ENCODE assay signal across 8 cellular contexts in the genomic region with DNA sequence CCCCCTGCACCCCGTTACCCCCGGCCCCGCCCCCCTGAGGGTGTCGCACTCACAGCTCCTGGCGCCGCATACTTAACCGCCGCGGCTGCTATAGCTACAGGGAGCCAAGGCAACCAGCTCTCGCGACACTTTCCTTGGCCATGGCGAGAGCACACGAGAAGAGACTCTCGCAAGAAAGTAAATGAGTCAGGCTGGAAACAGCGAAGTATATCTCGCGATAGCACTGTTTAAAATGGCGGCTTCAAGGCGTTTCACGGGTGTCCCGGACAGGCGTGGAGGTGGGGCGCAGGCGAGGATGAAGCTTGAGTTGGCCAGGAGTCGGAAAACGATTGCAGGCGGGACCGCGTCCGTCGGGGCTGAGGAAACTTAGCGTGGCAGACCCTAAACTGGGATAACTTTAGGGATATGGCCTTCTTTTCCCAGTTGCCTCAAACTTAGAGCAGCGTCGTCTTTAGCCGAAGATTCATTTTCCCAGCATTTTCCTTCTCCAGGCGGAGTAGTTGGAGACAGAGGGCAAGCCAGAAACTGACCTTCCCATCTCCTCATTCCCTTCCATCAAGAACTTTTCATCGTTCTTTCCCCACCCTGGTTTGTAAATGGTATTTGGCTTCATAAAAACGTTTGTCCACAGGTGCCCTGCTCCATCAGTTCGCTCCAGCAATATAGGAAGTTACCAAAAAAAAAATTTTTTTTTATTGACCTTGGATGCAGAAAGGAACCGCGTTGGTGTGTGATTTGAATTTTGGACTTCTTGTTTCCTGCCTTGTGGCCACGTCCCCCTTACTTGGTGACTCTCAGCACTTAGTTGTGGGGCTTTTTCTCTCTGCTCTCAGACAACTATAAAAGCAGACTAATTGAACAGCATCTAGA. TPM values are rescaled to one million over a fixed set of nuclear protein-coding genes. Genes with fewer than 3 reads are reported as not detected.
A peak's percentile ranks its signal among the peaks of the same experiment; 100 is the strongest.
DNase-seq lines count a peak whose midpoint lies in the region; ATAC-seq and TF ChIP-seq lines count a peak whose summit lies in the region.

No MANE protein-coding gene starts in this region.

- H3K36me3 Mint-ChIP-seq in CD4-positive, alpha-beta memory T cell, result no peaks in the 10 kb centered on the region
- H3K36me3 Mint-ChIP-seq in activated CD8-positive, alpha-beta T cell treated with anti-CD3 and anti-CD28 coated beads for 36 hours (ENCODE audit: low read depth), result peaks cover 5% of the 10 kb centered on the region

- peak overlapping the region; percentile 74 to 95 for H3K4me3 ChIP-seq in CD4-positive, alpha-beta memory T cell (ENCODE audit: low read length in 2 of 2)
- peak overlapping the region; percentile 83 for H3K4me3 ChIP-seq in lower lobe of right lung

- intact Hi-C loops in CD4-positive, alpha-beta memory T cell (cut with micrococcal nuclease), result loop anchor here (1.0 to 10.0 kb wide), 8 partner anchors 18 to 1201 kb away; a partner anchor contains a TSS
- intact Hi-C loops in activated CD8-positive, alpha-beta T cell treated with anti-CD3 and anti-CD28 coated beads for 36 hours (cut with micrococcal nuclease), result no loop called here
- intact Hi-C loops in lower lobe of right lung (cut with DNase I), result no loop called here

- no peaks in the 10 kb centered on the region for H3K27me3 ChIP-seq in CD4-positive, alpha-beta memory T cell (ENCODE audit: insufficient read depth, low read length)
- no peaks in the 10 kb centered on the region for H3K27me3 ChIP-seq in lower lobe of right lung (ENCODE audit: low read depth)

- no peak for TF ChIP-seq CTCF in activated CD8-positive, alpha-beta T cell treated with anti-CD3 and anti-CD28 coated beads for 36 hours (IDR thresholded peaks at IDR 0.05)
- no peak for TF ChIP-seq CTCF in lower lobe of right lung (IDR thresholded peaks at IDR 0.05)

- H3K27ac Mint-ChIP-seq in CD4-positive, alpha-beta memory T cell, result peak overlapping the region; percentile 82 to 100 (median 98)
- peak overlapping the region; percentile 98 for H3K27ac Mint-ChIP-seq in activated CD8-positive, alpha-beta T cell treated with anti-CD3 and anti-CD28 coated beads for 36 hours

- CTCF ChIA-PET in CD4-positive, alpha-beta memory T cell (lab: Charles Lee; ENCODE audit: partially characterized antibody), result interaction anchor here (0.7 to 2.8 kb wide), 3 partner anchors 18 to 97 kb away, joined by 3 to 7 read pairs (median 6); no protein-coding TSS in a partner anchor
- CTCF ChIA-PET in activated CD8-positive, alpha-beta T cell treated with anti-CD3 and anti-CD28 coated beads for 36 hours (lab: Charles Lee), result interaction anchor here (0.7 to 3.2 kb wide), 5 partner anchors 10 to 97 kb away, joined by 3 to 17 read pairs (median 8); no protein-coding TSS in a partner anchor

- peak overlapping the region; percentile 90 to 99 (median 96) for H3K4me3 Mint-ChIP-seq in CD4-positive, alpha-beta memory T cell
- H3K4me3 Mint-ChIP-seq in activated CD8-positive, alpha-beta T cell treated with anti-CD3 and anti-CD28 coated beads for 36 hours, result peak overlapping the region; percentile 93

- H3K4me1 ChIP-seq in CD4-positive, alpha-beta memory T cell (ENCODE audit: insufficient read depth, low read length), result peaks cover 16% of the 10 kb centered on the region
- H3K4me1 ChIP-seq in lower lobe of right lung, result peaks cover 15% of the 10 kb centered on the region

- peaks cover 5 to 26% (median 16%) of the 10 kb centered on the region in 4 donors for H3K4me1 Mint-ChIP-seq in CD4-positive, alpha-beta memory T cell
- peaks cover 16% of the 10 kb centered on the region for H3K4me1 Mint-ChIP-seq in activated CD8-positive, alpha-beta T cell treated with anti-CD3 and anti-CD28 coated beads for 36 hours (ENCODE audit: low read depth)

- DNase-seq in CD4-positive, alpha-beta memory T cell, result peak; percentile 92 to 97 (median 94)
- peak; percentile 93 for DNase-seq in HK-2 (ENCODE audit: unreplicated experiment)
- DNase-seq in NCI-H82 treated with DMSO at 0.1 percent for 48 hours (lab: John Stamatoyannopoulos, UW; ENCODE audit: unreplicated experiment), result peak; percentile 88
- DNase-seq in activated CD8-positive, alpha-beta T cell treated with anti-CD3 and anti-CD28 coated beads for 36 hours, result peak; percentile 98
- peak; percentile 91 for DNase-seq in effector CD4-positive, alpha-beta T cell
- DNase-seq in lower lobe of right lung, result peak; percentile 97
- peak; percentile 78 to 85 (median 83) for DNase-seq in stimulated activated CD4-positive, alpha-beta T cell treated with anti-CD3 and anti-CD28 coated beads, TNF-alpha, amount 100 ng/mL, for 1 hour (ENCODE audit: low read depth in 3 of 3, low spot score in 1 of 3)

- H3K9me3 Mint-ChIP-seq in CD4-positive, alpha-beta memory T cell, result no peaks in the 10 kb centered on the region
- no peaks in the 10 kb centered on the region for H3K9me3 Mint-ChIP-seq in activated CD8-positive, alpha-beta T cell treated with anti-CD3 and anti-CD28 coated beads for 36 hours

- no peaks in the 10 kb centered on the region for H3K9me3 ChIP-seq in CD4-positive, alpha-beta memory T cell (ENCODE audit: control insufficient read depth in 1 of 2, low read length in 2 of 2)
- no peaks in the 10 kb centered on the region for H3K9me3 ChIP-seq in lower lobe of right lung

- POLR2A ChIA-PET in CD4-positive, alpha-beta memory T cell (lab: Charles Lee; ENCODE audit: partially characterized antibody), result interaction anchor here (0.5 to 2.1 kb wide), 15 partner anchors 10 to 1470 kb away, joined by 3 to 26 read pairs (median 5); a partner anchor contains a TSS
- POLR2A ChIA-PET in activated CD8-positive, alpha-beta T cell treated with anti-CD3 and anti-CD28 coated beads for 36 hours (lab: Charles Lee), result interaction anchor here (0.6 to 1.2 kb wide), 5 partner anchors 13 to 419 kb away, joined by 3 read pairs; a partner anchor contains a TSS

- ATAC-seq in GM19455 (IDR thresholded peaks at IDR 0.05; ENCODE audit: unreplicated experiment) (peak; percentile 97), lower lobe of right lung (peak; percentile 97 to 99)
- peak; percentile 98 for ATAC-seq in activated CD8-positive, alpha-beta T cell treated with anti-CD3 and anti-CD28 coated beads for 36 hours

- no peaks in the 10 kb centered on the region for H3K36me3 ChIP-seq in CD4-positive, alpha-beta memory T cell (ENCODE audit: insufficient read depth, low read length)
- no peaks in the 10 kb centered on the region for H3K36me3 ChIP-seq in lower lobe of right lung

- H3K27ac ChIP-seq in CD4-positive, alpha-beta memory T cell (ENCODE audit: low read depth, low read length), result peak overlapping the region; percentile 76
- peak overlapping the region; percentile 83 for H3K27ac ChIP-seq in lower lobe of right lung

- H3K27me3 Mint-ChIP-seq in CD4-positive, alpha-beta memory T cell, result no peaks in the 10 kb centered on the region
- H3K27me3 Mint-ChIP-seq in activated CD8-positive, alpha-beta T cell treated with anti-CD3 and anti-CD28 coated beads for 36 hours, result no peaks in the 10 kb centered on the region

RNA-seq across cellular contexts. Expression of a gene that starts 15.2 kb away (rescaled TPM):
- total RNA-seq in CD4-positive, alpha-beta memory T cell, result not detected
- polyA plus RNA-seq in CD4-positive, alpha-beta memory T cell, result not detected
- total RNA-seq in activated CD8-positive, alpha-beta T cell treated with anti-CD3 and anti-CD28 coated beads for 36 hours, result not detected
- 2.9 TPM for total RNA-seq in lower lobe of right lung

RNA-seq across cellular contexts. Expression of a gene that starts 29.7 kb away (rescaled TPM):
- not detected for total RNA-seq in CD4-positive, alpha-beta memory T cell
- polyA plus RNA-seq in CD4-positive, alpha-beta memory T cell, result not detected
- total RNA-seq in activated CD8-positive, alpha-beta T cell treated with anti-CD3 and anti-CD28 coated beads for 36 hours, result not detected
- total RNA-seq in lower lobe of right lung, result 0.32 TPM

RNA-seq across cellular contexts. Expression of a gene that starts 35.0 kb away (rescaled TPM):
- 1 to 10 TPM; 7.4 to 7.6 TPM for total RNA-seq in CD4-positive, alpha-beta memory T cell
- polyA plus RNA-seq in CD4-positive, alpha-beta memory T cell, result 1 to 10 TPM in 1 of 2 donors, under 1 TPM in 1; 0.04 to 1.4 TPM
- 1 to 10 TPM; 3.1 to 4.6 TPM for total RNA-seq in activated CD8-positive, alpha-beta T cell treated with anti-CD3 and anti-CD28 coated beads for 36 hours
- 97.4 TPM for total RNA-seq in lower lobe of right lung

Comparison
In these comparisons a context has a peak if more than half of its experiments do, and no peak if none do; other contexts are left out.
1. Peak in every context shown above with its lines: DNase-seq, ATAC-seq, H3K4me3 ChIP-seq and H3K27ac ChIP-seq.
2. RNA of a gene that starts 35.0 kb away (total RNA-seq): 97.4 TPM in lower lobe of right lung (single experiment); 7.4 to 7.6 TPM in CD4-positive, alpha-beta memory T cell and 3.1 to 4.6 TPM in activated CD8-positive, alpha-beta T cell treated with anti-CD3 and anti-CD28 coated beads for 36 hours; every median in the first group is over 10 times any median in the second.